In the genomic region with DNA sequence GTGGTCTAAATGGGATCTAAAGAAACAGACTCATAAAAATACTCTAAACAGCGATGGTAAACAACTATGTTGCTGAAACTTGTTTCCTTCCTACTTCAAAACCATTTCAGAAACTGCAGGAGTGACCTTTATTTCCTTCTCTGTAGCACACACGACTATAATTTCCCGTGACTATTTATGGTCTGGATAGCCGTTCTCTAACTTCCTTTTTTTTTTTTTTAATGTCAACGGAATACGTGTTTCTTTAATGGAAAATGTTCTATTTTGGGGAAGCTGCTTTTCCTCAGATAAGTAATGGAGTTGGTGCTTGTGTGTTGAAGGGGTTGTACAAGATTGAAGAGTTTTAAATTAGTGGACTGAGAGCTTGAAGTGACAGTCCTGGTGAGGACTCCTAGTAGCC, we compare ENCODE assay signal across 1 cellular context.
TF ChIP-seq lines count a peak whose summit lies in the region.

No MANE protein-coding gene starts in this region.

TF ChIP-seq in GM23338, 12 proteins besides CTCF, POLR2A, EP300 and RAD21:
- TF ChIP-seq ZNF462 (CRISPR knock-in tag; IDR thresholded peaks at IDR 0.05) (no peak), EZH2 (IDR thresholded peaks at IDR 0.05; ENCODE audit: low read depth, unreplicated experiment) (no peak), NANOG (IDR thresholded peaks at IDR 0.05; ENCODE audit: borderline replicate concordance) (no peak), CREB1 (CRISPR knock-in tag; IDR thresholded peaks at IDR 0.05; ENCODE audit: low read depth) (no peak), JUNB (IDR thresholded peaks at IDR 0.05; ENCODE audit: unreplicated experiment) (no peak), EZH2phosphoT487 (IDR thresholded peaks at IDR 0.05; ENCODE audit: unreplicated experiment) (no peak), POLR2AphosphoS5 (IDR thresholded peaks at IDR 0.05; ENCODE audit: low read depth) (no peak), ZNF114 (CRISPR knock-in tag; IDR thresholded peaks at IDR 0.05) (no peak), STAT1 (IDR thresholded peaks at IDR 0.05; ENCODE audit: unreplicated experiment) (no peak), ZNF331 (CRISPR knock-in tag; IDR thresholded peaks at IDR 0.05; ENCODE audit: low read depth) (no peak)
- TF ChIP-seq, protein P1, sequence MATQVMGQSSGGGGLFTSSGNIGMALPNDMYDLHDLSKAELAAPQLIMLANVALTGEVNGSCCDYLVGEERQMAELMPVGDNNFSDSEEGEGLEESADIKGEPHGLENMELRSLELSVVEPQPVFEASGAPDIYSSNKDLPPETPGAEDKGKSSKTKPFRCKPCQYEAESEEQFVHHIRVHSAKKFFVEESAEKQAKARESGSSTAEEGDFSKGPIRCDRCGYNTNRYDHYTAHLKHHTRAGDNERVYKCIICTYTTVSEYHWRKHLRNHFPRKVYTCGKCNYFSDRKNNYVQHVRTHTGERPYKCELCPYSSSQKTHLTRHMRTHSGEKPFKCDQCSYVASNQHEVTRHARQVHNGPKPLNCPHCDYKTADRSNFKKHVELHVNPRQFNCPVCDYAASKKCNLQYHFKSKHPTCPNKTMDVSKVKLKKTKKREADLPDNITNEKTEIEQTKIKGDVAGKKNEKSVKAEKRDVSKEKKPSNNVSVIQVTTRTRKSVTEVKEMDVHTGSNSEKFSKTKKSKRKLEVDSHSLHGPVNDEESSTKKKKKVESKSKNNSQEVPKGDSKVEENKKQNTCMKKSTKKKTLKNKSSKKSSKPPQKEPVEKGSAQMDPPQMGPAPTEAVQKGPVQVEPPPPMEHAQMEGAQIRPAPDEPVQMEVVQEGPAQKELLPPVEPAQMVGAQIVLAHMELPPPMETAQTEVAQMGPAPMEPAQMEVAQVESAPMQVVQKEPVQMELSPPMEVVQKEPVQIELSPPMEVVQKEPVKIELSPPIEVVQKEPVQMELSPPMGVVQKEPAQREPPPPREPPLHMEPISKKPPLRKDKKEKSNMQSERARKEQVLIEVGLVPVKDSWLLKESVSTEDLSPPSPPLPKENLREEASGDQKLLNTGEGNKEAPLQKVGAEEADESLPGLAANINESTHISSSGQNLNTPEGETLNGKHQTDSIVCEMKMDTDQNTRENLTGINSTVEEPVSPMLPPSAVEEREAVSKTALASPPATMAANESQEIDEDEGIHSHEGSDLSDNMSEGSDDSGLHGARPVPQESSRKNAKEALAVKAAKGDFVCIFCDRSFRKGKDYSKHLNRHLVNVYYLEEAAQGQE (IDR thresholded peaks at IDR 0.05; ENCODE audit: unreplicated experiment) = no peak
- TF ChIP-seq, protein P2, sequence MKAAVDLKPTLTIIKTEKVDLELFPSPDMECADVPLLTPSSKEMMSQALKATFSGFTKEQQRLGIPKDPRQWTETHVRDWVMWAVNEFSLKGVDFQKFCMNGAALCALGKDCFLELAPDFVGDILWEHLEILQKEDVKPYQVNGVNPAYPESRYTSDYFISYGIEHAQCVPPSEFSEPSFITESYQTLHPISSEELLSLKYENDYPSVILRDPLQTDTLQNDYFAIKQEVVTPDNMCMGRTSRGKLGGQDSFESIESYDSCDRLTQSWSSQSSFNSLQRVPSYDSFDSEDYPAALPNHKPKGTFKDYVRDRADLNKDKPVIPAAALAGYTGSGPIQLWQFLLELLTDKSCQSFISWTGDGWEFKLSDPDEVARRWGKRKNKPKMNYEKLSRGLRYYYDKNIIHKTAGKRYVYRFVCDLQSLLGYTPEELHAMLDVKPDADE (IDR thresholded peaks at IDR 0.05) = no peak
